ENCODE assay signal across 29 cellular contexts in genomic region chr16:56414366-56414765, GRCh38. TPM values are rescaled to one million over a fixed set of nuclear protein-coding genes. Genes with fewer than 3 reads are reported as not detected.
DNase-seq lines count a peak whose midpoint lies in the region; ATAC-seq and TF ChIP-seq lines count a peak whose summit lies in the region.
"Had no signal": no experiment of that assay in that cellular context is flagged by ENCODE, and none has a peak within 500 bp of the region (broad histone marks: within the 10 kb centered on the region; RNA-seq: fewer than 3 reads in every experiment).

No MANE protein-coding gene starts in this region.

- H3K4me3 Mint-ChIP-seq in activated naive CD8-positive, alpha-beta T cell treated with anti-CD3 and anti-CD28 coated beads for 36 hours: no peak overlapping the region
- H3K4me3 Mint-ChIP-seq in activated naive CD8-positive, alpha-beta T cell treated with anti-CD3 and anti-CD28 coated beads, Interleukin-2, amount 50 U/mL, for 24 hours: no peak overlapping the region
- H3K4me3 Mint-ChIP-seq in activated B cell treated with CpG ODN at 0.5 μM for 24 hours: no peak overlapping the region
- no peak overlapping the region for H3K4me3 Mint-ChIP-seq in mesothelial cell of epicardium
- H3K4me3 Mint-ChIP-seq: CD14-positive monocyte; CD8-positive, alpha-beta memory T cell had no signal

- CTCF ChIA-PET in activated B cell treated with CpG ODN at 0.5 μM for 24 hours (lab: Charles Lee): no interaction called here

- H3K27me3 Mint-ChIP-seq in activated naive CD8-positive, alpha-beta T cell treated with anti-CD3 and anti-CD28 coated beads for 36 hours: no peaks in the 10 kb centered on the region
- no peaks in the 10 kb centered on the region for H3K27me3 Mint-ChIP-seq in activated naive CD8-positive, alpha-beta T cell treated with anti-CD3 and anti-CD28 coated beads, Interleukin-2, amount 50 U/mL, for 24 hours
- H3K27me3 Mint-ChIP-seq in activated B cell treated with CpG ODN at 0.5 μM for 24 hours (no peaks in the 10 kb centered on the region), mesothelial cell of epicardium (ENCODE audit: low read depth) (no peaks in the 10 kb centered on the region)
- H3K27me3 Mint-ChIP-seq: CD8-positive, alpha-beta memory T cell had no signal

- peaks cover 8% of the 10 kb centered on the region for H3K36me3 Mint-ChIP-seq in activated naive CD8-positive, alpha-beta T cell treated with anti-CD3 and anti-CD28 coated beads for 36 hours
- peaks cover 24% of the 10 kb centered on the region for H3K36me3 Mint-ChIP-seq in activated naive CD8-positive, alpha-beta T cell treated with anti-CD3 and anti-CD28 coated beads, Interleukin-2, amount 50 U/mL, for 24 hours (ENCODE audit: low read depth)
- H3K36me3 Mint-ChIP-seq in activated B cell treated with CpG ODN at 0.5 μM for 24 hours (ENCODE audit: low read depth) (peaks cover 57% of the 10 kb centered on the region), mesothelial cell of epicardium (peaks cover 19% of the 10 kb centered on the region)

- H3K4me1 Mint-ChIP-seq in activated naive CD8-positive, alpha-beta T cell treated with anti-CD3 and anti-CD28 coated beads for 36 hours: peaks cover 16% of the 10 kb centered on the region
- H3K4me1 Mint-ChIP-seq in activated naive CD8-positive, alpha-beta T cell treated with anti-CD3 and anti-CD28 coated beads, Interleukin-2, amount 50 U/mL, for 24 hours: peaks cover 17% of the 10 kb centered on the region
- H3K4me1 Mint-ChIP-seq in activated B cell treated with CpG ODN at 0.5 μM for 24 hours: peaks cover 46% of the 10 kb centered on the region
- peaks cover 2% of the 10 kb centered on the region for H3K4me1 Mint-ChIP-seq in mesothelial cell of epicardium

- H3K9me3 Mint-ChIP-seq in activated naive CD8-positive, alpha-beta T cell treated with anti-CD3 and anti-CD28 coated beads for 36 hours: no peaks in the 10 kb centered on the region
- no peaks in the 10 kb centered on the region for H3K9me3 Mint-ChIP-seq in activated naive CD8-positive, alpha-beta T cell treated with anti-CD3 and anti-CD28 coated beads, Interleukin-2, amount 50 U/mL, for 24 hours
- H3K9me3 Mint-ChIP-seq in activated B cell treated with CpG ODN at 0.5 μM for 24 hours (no peaks in the 10 kb centered on the region), mesothelial cell of epicardium (no peaks in the 10 kb centered on the region)
- H3K9me3 Mint-ChIP-seq: CD14-positive monocyte; CD8-positive, alpha-beta memory T cell had no signal

- DNase-seq in activated naive CD8-positive, alpha-beta T cell treated with anti-CD3 and anti-CD28 coated beads for 36 hours: no peak
- DNase-seq in activated naive CD8-positive, alpha-beta T cell treated with anti-CD3 and anti-CD28 coated beads, Interleukin-2, amount 50 U/mL, for 24 hours: no peak
- DNase-seq in activated B cell treated with CpG ODN at 0.5 μM for 24 hours (no peak), mesothelial cell of epicardium (ENCODE audit: low spot score in 2 of 2, unreplicated experiment in 2 of 2) (no peak)
- DNase-seq in effector CD4-positive, alpha-beta T cell: no peak
- DNase-seq in activated CD4-positive, alpha-beta T cell treated with anti-CD3 and anti-CD28 coated beads, Interleukin-2, amount 50 U/mL, for 48 hours: no peak
- no peak for DNase-seq in NK-92 treated with Interleukin-12 subunit alpha and Interleukin-12 subunit beta, amount 100 ng/mL, for 24 hours (lab: John Stamatoyannopoulos, UW)
- DNase-seq: 8988T; ACHN; BE2C; CD8-positive, alpha-beta memory T cell; DMS 273 treated with DMSO at 0.1 percent for 48 hours; DMS79; EL; GDM1; KBM-7; MV-4-11; NCI-H1105; NCI-H1436 treated with DMSO at 0.1 percent for 48 hours; NCI-H2029; NCI-H446 treated with DMSO at 0.1 percent for 48 hours; NCI-H526 treated with DMSO at 0.1 percent for 48 hours; Peyer's patch; SHP77 treated with DMSO at 0.1 percent for 48 hours had no signal

- no peak for TF ChIP-seq CTCF in activated B cell treated with CpG ODN at 0.5 μM for 24 hours (IDR thresholded peaks at IDR 0.05)
- TF ChIP-seq CTCF in mesothelial cell of epicardium (IDR thresholded peaks at IDR 0.05; ENCODE audit: unreplicated experiment): no peak

- intact Hi-C loops in activated B cell treated with CpG ODN at 0.5 μM for 24 hours (cut with micrococcal nuclease): no loop called here

- POLR2A ChIA-PET in activated B cell treated with CpG ODN at 0.5 μM for 24 hours (lab: Charles Lee): interaction anchor here (1.6 to 1.8 kb wide), 2 partner anchors 9 to 37 kb away, joined by 3 to 4 read pairs; partner anchors contain the start of genes NUDT21 and OGFOD1

- H3K27ac Mint-ChIP-seq in activated naive CD8-positive, alpha-beta T cell treated with anti-CD3 and anti-CD28 coated beads for 36 hours: peak overlapping the region; percentile 19
- no peak overlapping the region for H3K27ac Mint-ChIP-seq in activated naive CD8-positive, alpha-beta T cell treated with anti-CD3 and anti-CD28 coated beads, Interleukin-2, amount 50 U/mL, for 24 hours
- H3K27ac Mint-ChIP-seq in activated B cell treated with CpG ODN at 0.5 μM for 24 hours (peak overlapping the region; percentile 32), mesothelial cell of epicardium (peak overlapping the region; percentile 1)

- no peak for ATAC-seq in activated naive CD8-positive, alpha-beta T cell treated with anti-CD3 and anti-CD28 coated beads, Interleukin-2, amount 50 U/mL, for 24 hours
- ATAC-seq in activated B cell treated with CpG ODN at 0.5 μM for 24 hours (ENCODE audit: low read depth) (no peak), GM21515 (IDR thresholded peaks at IDR 0.05; ENCODE audit: unreplicated experiment) (no peak)
- ATAC-seq: GM12878, HCT116, HepG2 had no signal

RNA-seq across cellular contexts. Expression of gene AMFR, which starts 11.0 kb away (rescaled TPM):
- total RNA-seq in activated naive CD8-positive, alpha-beta T cell treated with anti-CD3 and anti-CD28 coated beads for 36 hours: 10 to 100 TPM; 45.0 to 45.1 TPM
- total RNA-seq in activated B cell treated with CpG ODN at 0.5 μM for 24 hours (118 and 134 TPM in 2 replicates), mesothelial cell of epicardium (54.6 to 60.0 TPM (median 58.1 TPM) in 3 replicates)

RNA-seq across cellular contexts. Expression of gene NUDT21, which starts 36.8 kb away (rescaled TPM):
- total RNA-seq in activated naive CD8-positive, alpha-beta T cell treated with anti-CD3 and anti-CD28 coated beads for 36 hours: 100 to 1,000 TPM; 319 to 323 TPM
- total RNA-seq in activated B cell treated with CpG ODN at 0.5 μM for 24 hours (108 and 111 TPM in 2 replicates), mesothelial cell of epicardium (134 to 141 TPM (median 136 TPM) in 3 replicates)

RNA-seq across cellular contexts. Expression of gene OGFOD1, which starts 37.0 kb away (rescaled TPM):
- 10 to 100 TPM; 76.6 to 78.5 TPM for total RNA-seq in activated naive CD8-positive, alpha-beta T cell treated with anti-CD3 and anti-CD28 coated beads for 36 hours
- 45.6 and 51.8 TPM in 2 replicates for total RNA-seq in activated B cell treated with CpG ODN at 0.5 μM for 24 hours
- total RNA-seq in mesothelial cell of epicardium: 34.3 to 37.2 TPM (median 35.5 TPM) in 3 replicates
